ENCODE assay signal across 1 cellular context in genomic region chr10:34996843-34997242, GRCh38.
TF ChIP-seq lines count a peak whose summit lies in the region.

No MANE protein-coding gene starts in this region.

TF ChIP-seq in WTC11, 78 proteins besides CTCF, POLR2A, EP300 and RAD21 (continued from another document):
- TF ChIP-seq ARID4B (CRISPR knock-in tag; IDR thresholded peaks at IDR 0.05; ENCODE audit: borderline replicate concordance) (no peak), HMGXB4 (CRISPR knock-in tag; IDR thresholded peaks at IDR 0.05) (no peak), HMGA2 (CRISPR knock-in tag; IDR thresholded peaks at IDR 0.05) (no peak), ATF6 (CRISPR knock-in tag; IDR thresholded peaks at IDR 0.05) (no peak), ESRRA (CRISPR knock-in tag; IDR thresholded peaks at IDR 0.05; ENCODE audit: borderline replicate concordance) (no peak), RELA (CRISPR knock-in tag; IDR thresholded peaks at IDR 0.05; ENCODE audit: borderline replicate concordance) (no peak), SP1 (CRISPR knock-in tag; conservative IDR thresholded peaks at IDR 0.05) (no peak), ZBTB43 (CRISPR knock-in tag; IDR thresholded peaks at IDR 0.05) (no peak)
